In the genomic region with DNA sequence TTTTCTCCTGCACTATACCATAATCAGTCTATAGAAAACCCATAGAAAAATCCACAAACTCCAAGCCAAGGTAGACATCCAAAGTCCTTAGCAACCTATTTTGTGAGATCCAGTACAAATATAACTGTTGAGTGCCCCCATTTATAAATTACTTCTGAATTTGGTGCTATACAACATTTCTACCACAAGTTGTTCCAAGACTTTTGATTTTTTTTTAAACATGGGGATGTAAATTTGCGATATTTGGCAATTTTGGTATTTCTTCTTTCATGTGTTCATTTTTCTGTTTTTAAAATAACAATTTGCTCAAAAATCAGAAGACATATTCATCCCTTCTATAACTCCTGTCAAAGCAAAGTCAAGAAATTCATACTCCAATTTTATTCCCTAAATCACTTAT, we compare ENCODE assay signal across 3 cellular contexts.
TF ChIP-seq lines count a peak whose summit lies in the region.

No MANE protein-coding gene starts in this region.

TF ChIP-seq in SK-N-SH, 30 proteins besides CTCF, POLR2A, EP300 and RAD21 (continued from another document):
- TF ChIP-seq POLR2AphosphoS5 (IDR thresholded peaks at IDR 0.05; ENCODE audit: low read depth, low read length) = no peak
- TF ChIP-seq GATA2 (CRISPR knock-in tag; IDR thresholded peaks at IDR 0.05) = no peak
- no peak for TF ChIP-seq CHD2 (IDR thresholded peaks at IDR 0.05; ENCODE audit: low read length, partially characterized antibody)
- TF ChIP-seq, protein P1, sequence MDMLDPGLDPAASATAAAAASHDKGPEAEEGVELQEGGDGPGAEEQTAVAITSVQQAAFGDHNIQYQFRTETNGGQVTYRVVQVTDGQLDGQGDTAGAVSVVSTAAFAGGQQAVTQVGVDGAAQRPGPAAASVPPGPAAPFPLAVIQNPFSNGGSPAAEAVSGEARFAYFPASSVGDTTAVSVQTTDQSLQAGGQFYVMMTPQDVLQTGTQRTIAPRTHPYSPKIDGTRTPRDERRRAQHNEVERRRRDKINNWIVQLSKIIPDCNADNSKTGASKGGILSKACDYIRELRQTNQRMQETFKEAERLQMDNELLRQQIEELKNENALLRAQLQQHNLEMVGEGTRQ (IDR thresholded peaks at IDR 0.05; ENCODE audit: borderline replicate concordance, low read depth, low read length) = no peak
- TF ChIP-seq TAF1 (IDR thresholded peaks at IDR 0.05; ENCODE audit: borderline replicate concordance, low read depth, low read length) = no peak
- no peak for TF ChIP-seq ELF1 (IDR thresholded peaks at IDR 0.05)
- no peak for TF ChIP-seq SIN3A (IDR thresholded peaks at IDR 0.05; ENCODE audit: borderline replicate concordance, low read depth, low read length)
- no peak for TF ChIP-seq FOSL2 (IDR thresholded peaks at IDR 0.05; ENCODE audit: borderline replicate concordance, low read depth)

TF ChIP-seq in SK-N-SH treated with all-trans-retinoic acid at 6 μM for 48 hours, 23 proteins besides CTCF, POLR2A, EP300 and RAD21 (continued from another document):
- no peak for TF ChIP-seq ZNF565 (CRISPR knock-in tag; conservative IDR thresholded peaks at IDR 0.05; ENCODE audit: low read depth)
- no peak for TF ChIP-seq TCF4 (CRISPR knock-in tag; IDR thresholded peaks at IDR 0.05; ENCODE audit: borderline replicate concordance)
- no peak for TF ChIP-seq ZNF8 (CRISPR knock-in tag; IDR thresholded peaks at IDR 0.05)
- TF ChIP-seq, protein P2, sequence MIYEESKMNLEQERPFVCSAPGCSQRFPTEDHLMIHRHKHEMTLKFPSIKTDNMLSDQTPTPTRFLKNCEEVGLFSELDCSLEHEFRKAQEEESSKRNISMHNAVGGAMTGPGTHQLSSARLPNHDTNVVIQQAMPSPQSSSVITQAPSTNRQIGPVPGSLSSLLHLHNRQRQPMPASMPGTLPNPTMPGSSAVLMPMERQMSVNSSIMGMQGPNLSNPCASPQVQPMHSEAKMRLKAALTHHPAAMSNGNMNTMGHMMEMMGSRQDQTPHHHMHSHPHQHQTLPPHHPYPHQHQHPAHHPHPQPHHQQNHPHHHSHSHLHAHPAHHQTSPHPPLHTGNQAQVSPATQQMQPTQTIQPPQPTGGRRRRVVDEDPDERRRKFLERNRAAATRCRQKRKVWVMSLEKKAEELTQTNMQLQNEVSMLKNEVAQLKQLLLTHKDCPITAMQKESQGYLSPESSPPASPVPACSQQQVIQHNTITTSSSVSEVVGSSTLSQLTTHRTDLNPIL (CRISPR knock-in tag; IDR thresholded peaks at IDR 0.05; ENCODE audit: low read depth) = no peak
- TF ChIP-seq ZNF70 (CRISPR knock-in tag; IDR thresholded peaks at IDR 0.05) = no peak
- no peak for TF ChIP-seq RARB (CRISPR knock-in tag; IDR thresholded peaks at IDR 0.05)
- no peak for TF ChIP-seq ZC3H10 (CRISPR knock-in tag; IDR thresholded peaks at IDR 0.05)
- TF ChIP-seq CSDC2 (CRISPR knock-in tag; IDR thresholded peaks at IDR 0.05) = no peak
- TF ChIP-seq, protein P3, sequence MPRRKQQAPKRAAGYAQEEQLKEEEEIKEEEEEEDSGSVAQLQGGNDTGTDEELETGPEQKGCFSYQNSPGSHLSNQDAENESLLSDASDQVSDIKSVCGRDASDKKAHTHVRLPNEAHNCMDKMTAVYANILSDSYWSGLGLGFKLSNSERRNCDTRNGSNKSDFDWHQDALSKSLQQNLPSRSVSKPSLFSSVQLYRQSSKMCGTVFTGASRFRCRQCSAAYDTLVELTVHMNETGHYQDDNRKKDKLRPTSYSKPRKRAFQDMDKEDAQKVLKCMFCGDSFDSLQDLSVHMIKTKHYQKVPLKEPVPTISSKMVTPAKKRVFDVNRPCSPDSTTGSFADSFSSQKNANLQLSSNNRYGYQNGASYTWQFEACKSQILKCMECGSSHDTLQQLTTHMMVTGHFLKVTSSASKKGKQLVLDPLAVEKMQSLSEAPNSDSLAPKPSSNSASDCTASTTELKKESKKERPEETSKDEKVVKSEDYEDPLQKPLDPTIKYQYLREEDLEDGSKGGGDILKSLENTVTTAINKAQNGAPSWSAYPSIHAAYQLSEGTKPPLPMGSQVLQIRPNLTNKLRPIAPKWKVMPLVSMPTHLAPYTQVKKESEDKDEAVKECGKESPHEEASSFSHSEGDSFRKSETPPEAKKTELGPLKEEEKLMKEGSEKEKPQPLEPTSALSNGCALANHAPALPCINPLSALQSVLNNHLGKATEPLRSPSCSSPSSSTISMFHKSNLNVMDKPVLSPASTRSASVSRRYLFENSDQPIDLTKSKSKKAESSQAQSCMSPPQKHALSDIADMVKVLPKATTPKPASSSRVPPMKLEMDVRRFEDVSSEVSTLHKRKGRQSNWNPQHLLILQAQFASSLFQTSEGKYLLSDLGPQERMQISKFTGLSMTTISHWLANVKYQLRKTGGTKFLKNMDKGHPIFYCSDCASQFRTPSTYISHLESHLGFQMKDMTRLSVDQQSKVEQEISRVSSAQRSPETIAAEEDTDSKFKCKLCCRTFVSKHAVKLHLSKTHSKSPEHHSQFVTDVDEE (CRISPR knock-in tag; IDR thresholded peaks at IDR 0.05) = no peak
- no peak for TF ChIP-seq OSR1 (CRISPR knock-in tag; IDR thresholded peaks at IDR 0.05)
- TF ChIP-seq, protein P4, sequence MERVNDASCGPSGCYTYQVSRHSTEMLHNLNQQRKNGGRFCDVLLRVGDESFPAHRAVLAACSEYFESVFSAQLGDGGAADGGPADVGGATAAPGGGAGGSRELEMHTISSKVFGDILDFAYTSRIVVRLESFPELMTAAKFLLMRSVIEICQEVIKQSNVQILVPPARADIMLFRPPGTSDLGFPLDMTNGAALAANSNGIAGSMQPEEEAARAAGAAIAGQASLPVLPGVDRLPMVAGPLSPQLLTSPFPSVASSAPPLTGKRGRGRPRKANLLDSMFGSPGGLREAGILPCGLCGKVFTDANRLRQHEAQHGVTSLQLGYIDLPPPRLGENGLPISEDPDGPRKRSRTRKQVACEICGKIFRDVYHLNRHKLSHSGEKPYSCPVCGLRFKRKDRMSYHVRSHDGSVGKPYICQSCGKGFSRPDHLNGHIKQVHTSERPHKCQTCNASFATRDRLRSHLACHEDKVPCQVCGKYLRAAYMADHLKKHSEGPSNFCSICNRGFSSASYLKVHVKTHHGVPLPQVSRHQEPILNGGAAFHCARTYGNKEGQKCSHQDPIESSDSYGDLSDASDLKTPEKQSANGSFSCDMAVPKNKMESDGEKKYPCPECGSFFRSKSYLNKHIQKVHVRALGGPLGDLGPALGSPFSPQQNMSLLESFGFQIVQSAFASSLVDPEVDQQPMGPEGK (CRISPR knock-in tag; IDR thresholded peaks at IDR 0.05; ENCODE audit: borderline replicate concordance) = no peak
- no peak for TF ChIP-seq TOX (CRISPR knock-in tag; IDR thresholded peaks at IDR 0.05; ENCODE audit: borderline replicate concordance)

TF ChIP-seq in neural cell, 6 proteins besides CTCF, POLR2A, EP300 and RAD21 (continued from another document):
- TF ChIP-seq, protein P5, sequence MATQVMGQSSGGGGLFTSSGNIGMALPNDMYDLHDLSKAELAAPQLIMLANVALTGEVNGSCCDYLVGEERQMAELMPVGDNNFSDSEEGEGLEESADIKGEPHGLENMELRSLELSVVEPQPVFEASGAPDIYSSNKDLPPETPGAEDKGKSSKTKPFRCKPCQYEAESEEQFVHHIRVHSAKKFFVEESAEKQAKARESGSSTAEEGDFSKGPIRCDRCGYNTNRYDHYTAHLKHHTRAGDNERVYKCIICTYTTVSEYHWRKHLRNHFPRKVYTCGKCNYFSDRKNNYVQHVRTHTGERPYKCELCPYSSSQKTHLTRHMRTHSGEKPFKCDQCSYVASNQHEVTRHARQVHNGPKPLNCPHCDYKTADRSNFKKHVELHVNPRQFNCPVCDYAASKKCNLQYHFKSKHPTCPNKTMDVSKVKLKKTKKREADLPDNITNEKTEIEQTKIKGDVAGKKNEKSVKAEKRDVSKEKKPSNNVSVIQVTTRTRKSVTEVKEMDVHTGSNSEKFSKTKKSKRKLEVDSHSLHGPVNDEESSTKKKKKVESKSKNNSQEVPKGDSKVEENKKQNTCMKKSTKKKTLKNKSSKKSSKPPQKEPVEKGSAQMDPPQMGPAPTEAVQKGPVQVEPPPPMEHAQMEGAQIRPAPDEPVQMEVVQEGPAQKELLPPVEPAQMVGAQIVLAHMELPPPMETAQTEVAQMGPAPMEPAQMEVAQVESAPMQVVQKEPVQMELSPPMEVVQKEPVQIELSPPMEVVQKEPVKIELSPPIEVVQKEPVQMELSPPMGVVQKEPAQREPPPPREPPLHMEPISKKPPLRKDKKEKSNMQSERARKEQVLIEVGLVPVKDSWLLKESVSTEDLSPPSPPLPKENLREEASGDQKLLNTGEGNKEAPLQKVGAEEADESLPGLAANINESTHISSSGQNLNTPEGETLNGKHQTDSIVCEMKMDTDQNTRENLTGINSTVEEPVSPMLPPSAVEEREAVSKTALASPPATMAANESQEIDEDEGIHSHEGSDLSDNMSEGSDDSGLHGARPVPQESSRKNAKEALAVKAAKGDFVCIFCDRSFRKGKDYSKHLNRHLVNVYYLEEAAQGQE (IDR thresholded peaks at IDR 0.05; ENCODE audit: borderline replicate concordance) = no peak
- TF ChIP-seq TAF1 (IDR thresholded peaks at IDR 0.05; ENCODE audit: low read depth) = no peak
- no peak for TF ChIP-seq POLR2AphosphoS5 (IDR thresholded peaks at IDR 0.05)
- TF ChIP-seq SMC3 (conservative IDR thresholded peaks at IDR 0.05; ENCODE audit: poor library complexity) = no peak
